Comparison of ENCODE assay signal across 20 cellular contexts in genomic region chr15:68217341-68217740, GRCh38.
"Had no signal": no experiment of that assay in that cellular context is flagged by ENCODE, and none has a peak within 500 bp of the region (broad histone marks: within the 10 kb centered on the region; RNA-seq: fewer than 3 reads in every experiment).

No MANE protein-coding gene starts in this region.

- H3K9me3 ChIP-seq: lower lobe of right lung, prostate gland, right lobe of liver, testis, tibial nerve, upper lobe of right lung, vagina had no signal

- H3K27me3 ChIP-seq: foreskin keratinocyte, right lobe of liver, testis, tibial nerve, upper lobe of right lung, vagina had no signal

- H3K4me3 ChIP-seq: lower lobe of right lung, prostate gland, right lobe of liver, skin epidermis, testis, tibial nerve, upper lobe of right lung, vagina had no signal

- H3K36me3 ChIP-seq: prostate gland, upper lobe of right lung, vagina had no signal

- ATAC-seq: foreskin keratinocyte; lower lobe of right lung; right lobe of liver; stimulated activated naive B cell treated with anti-CD40 and anti-IgM and Interleukin-4, amounts not matched to agents 10 μg/mL and 1 μg/mL and 100 μg/mL, for 72 hours; stimulated activated naive CD8-positive, alpha-beta T cell treated with anti-CD3 and anti-CD28 coated beads, Interleukin-15, amount 100 ng/mL, for 72 hours; upper lobe of right lung had no signal

- DNase-seq: dermis blood vessel endothelial cell; erythroblast; foreskin keratinocyte; immature natural killer cell; lower lobe of right lung; mesenchymal stem cell; naive B cell; occipital lobe; stimulated activated CD4-positive, alpha-beta T cell treated with anti-CD3 and anti-CD28 coated beads, Interleukin-2, amount 100 ng/mL, for 24 hours; stimulated activated CD4-positive, alpha-beta T cell treated with anti-CD3 and anti-CD28 coated beads, Interleukin-4, amount 100 ng/mL, for 4 hours; stimulated activated naive B cell treated with anti-CD40 and anti-IgM and Interleukin-4, amounts not matched to agents 10 μg/mL and 1 μg/mL and 100 μg/mL, for 72 hours; stimulated activated naive CD8-positive, alpha-beta T cell treated with anti-CD3 and anti-CD28 coated beads, Interleukin-15, amount 100 ng/mL, for 72 hours; testis; upper lobe of right lung had no signal

- H3K27ac ChIP-seq: foreskin keratinocyte, lower lobe of right lung, parathyroid adenoma, prostate gland, right lobe of liver, skin epidermis, testis, tibial nerve, upper lobe of right lung, vagina had no signal

- H3K4me1 ChIP-seq: foreskin keratinocyte, parathyroid adenoma, prostate gland, testis, tibial nerve, upper lobe of right lung, vagina had no signal
